35 cellular contexts compared by ENCODE assay signal in the genomic region with DNA sequence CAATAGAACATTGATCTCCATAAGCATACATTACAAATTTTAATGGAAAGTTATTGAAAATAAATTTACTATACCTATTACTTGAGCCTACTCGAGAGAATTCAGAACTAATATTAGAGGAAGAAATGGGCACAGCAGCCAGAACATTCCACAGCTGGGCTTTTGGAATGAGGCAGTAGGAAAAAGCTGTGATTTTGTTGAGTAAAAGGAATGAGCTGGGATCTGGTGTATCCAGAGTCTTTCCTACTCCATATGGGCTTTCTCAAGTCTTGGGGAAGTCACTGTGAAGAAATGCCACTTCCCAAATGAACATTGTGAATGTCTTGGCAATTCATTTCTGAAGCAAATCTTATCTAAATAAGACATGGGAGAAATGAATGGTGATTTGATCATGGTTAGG.
"Had no signal": no experiment of that assay in that cellular context is flagged by ENCODE, and none has a peak within 500 bp of the region (broad histone marks: within the 10 kb centered on the region; RNA-seq: fewer than 3 reads in every experiment).

No MANE protein-coding gene starts in this region.

- H3K27ac Mint-ChIP-seq: activated B cell treated with CpG ODN at 0.5 μM for 24 hours; activated CD8-positive, alpha-beta T cell treated with anti-CD3 and anti-CD28 coated beads for 36 hours; activated naive CD4-positive, alpha-beta T cell treated with anti-CD3 and anti-CD28 coated beads for 36 hours; activated naive CD4-positive, alpha-beta T cell treated with anti-CD3 and anti-CD28 coated beads, Interleukin-2, amount 50 U/mL, for 24 hours; activated naive CD8-positive, alpha-beta T cell treated with anti-CD3 and anti-CD28 coated beads for 36 hours; activated naive CD8-positive, alpha-beta T cell treated with anti-CD3 and anti-CD28 coated beads, Interleukin-2, amount 50 U/mL, for 24 hours; activated T-helper 1 cell treated with anti-CD3 and anti-CD28 coated beads, Interleukin-12 subunit alpha, Interleukin-12 subunit beta, Interleukin-2, Interleukin-4 antibody, amounts not matched to agents 30 ng/mL and 10 ng/mL and 1 ng/mL, durations not matched to agents 14 hours and 24 hours and 36 hours; activated T-helper 2 cell treated with anti-CD3 and anti-CD28 coated beads, Interferon-gamma antibody, Interleukin-2, Interleukin-4, amounts not matched to agents 10 μg/mL and 5 μg/mL and 100 μg/mL, durations not matched to agents 14 hours and 24 hours and 36 hours; T-helper 17 cell; T-helper 2 cell treated with Interferon-gamma antibody and Interleukin-4, amounts not matched to agents 5 μg/mL and 100 μg/mL, for 36 hours had no signal

- ATAC-seq: activated CD4-positive, CD25-positive, alpha-beta regulatory T cell treated with anti-CD3 and anti-CD28 coated beads, Interleukin-2, amount 50 U/mL, for 24 hours; activated CD8-positive, alpha-beta T cell treated with anti-CD3 and anti-CD28 coated beads for 36 hours; activated naive CD8-positive, alpha-beta T cell treated with anti-CD3 and anti-CD28 coated beads, Interleukin-2, amount 50 U/mL, for 24 hours; body of pancreas; foreskin keratinocyte; gastrocnemius medialis; T-helper 17 cell had no signal

- H3K36me3 ChIP-seq: adrenal gland, colonic mucosa, esophagus squamous epithelium, gastrocnemius medialis, WERI-Rb-1 had no signal

- H3K27me3 Mint-ChIP-seq: activated naive CD4-positive, alpha-beta T cell treated with anti-CD3 and anti-CD28 coated beads, Interleukin-2, amount 50 U/mL, for 24 hours; activated naive CD8-positive, alpha-beta T cell treated with anti-CD3 and anti-CD28 coated beads, Interleukin-2, amount 50 U/mL, for 24 hours had no signal

- H3K36me3 Mint-ChIP-seq: activated naive CD4-positive, alpha-beta T cell treated with anti-CD3 and anti-CD28 coated beads, Interleukin-2, amount 50 U/mL, for 24 hours; activated naive CD8-positive, alpha-beta T cell treated with anti-CD3 and anti-CD28 coated beads for 36 hours had no signal

- H3K27me3 ChIP-seq: adrenal gland, body of pancreas, colonic mucosa, foreskin keratinocyte, gastrocnemius medialis had no signal

- H3K9me3 ChIP-seq: adrenal gland, body of pancreas, colonic mucosa, esophagus squamous epithelium, gastrocnemius medialis had no signal

- H3K9me3 Mint-ChIP-seq: activated B cell treated with CpG ODN at 0.5 μM for 24 hours; activated CD8-positive, alpha-beta T cell treated with anti-CD3 and anti-CD28 coated beads for 36 hours; activated naive CD4-positive, alpha-beta T cell treated with anti-CD3 and anti-CD28 coated beads for 36 hours; activated naive CD4-positive, alpha-beta T cell treated with anti-CD3 and anti-CD28 coated beads, Interleukin-2, amount 50 U/mL, for 24 hours; activated naive CD8-positive, alpha-beta T cell treated with anti-CD3 and anti-CD28 coated beads for 36 hours; activated naive CD8-positive, alpha-beta T cell treated with anti-CD3 and anti-CD28 coated beads, Interleukin-2, amount 50 U/mL, for 24 hours; activated T-helper 1 cell treated with anti-CD3 and anti-CD28 coated beads, Interleukin-12 subunit alpha, Interleukin-12 subunit beta, Interleukin-2, Interleukin-4 antibody, amounts not matched to agents 30 ng/mL and 10 ng/mL and 1 ng/mL, durations not matched to agents 14 hours and 24 hours and 36 hours; activated T-helper 2 cell treated with anti-CD3 and anti-CD28 coated beads, Interferon-gamma antibody, Interleukin-2, Interleukin-4, amounts not matched to agents 10 μg/mL and 5 μg/mL and 100 μg/mL, durations not matched to agents 14 hours and 24 hours and 36 hours; T-helper 2 cell treated with Interferon-gamma antibody and Interleukin-4, amounts not matched to agents 5 μg/mL and 100 μg/mL, for 36 hours had no signal

- H3K4me3 ChIP-seq: adrenal gland, body of pancreas, colonic mucosa, esophagus squamous epithelium, gastrocnemius medialis had no signal

- H3K4me1 ChIP-seq: colonic mucosa had no signal

- H3K4me3 Mint-ChIP-seq: activated B cell treated with CpG ODN at 0.5 μM for 24 hours; activated CD8-positive, alpha-beta T cell treated with anti-CD3 and anti-CD28 coated beads for 36 hours; activated naive CD4-positive, alpha-beta T cell treated with anti-CD3 and anti-CD28 coated beads for 36 hours; activated naive CD4-positive, alpha-beta T cell treated with anti-CD3 and anti-CD28 coated beads, Interleukin-2, amount 50 U/mL, for 24 hours; activated naive CD8-positive, alpha-beta T cell treated with anti-CD3 and anti-CD28 coated beads for 36 hours; activated naive CD8-positive, alpha-beta T cell treated with anti-CD3 and anti-CD28 coated beads, Interleukin-2, amount 50 U/mL, for 24 hours; activated T-helper 1 cell treated with anti-CD3 and anti-CD28 coated beads, Interleukin-12 subunit alpha, Interleukin-12 subunit beta, Interleukin-2, Interleukin-4 antibody, amounts not matched to agents 30 ng/mL and 10 ng/mL and 1 ng/mL, durations not matched to agents 14 hours and 24 hours and 36 hours; T-helper 17 cell; T-helper 2 cell treated with Interferon-gamma antibody and Interleukin-4, amounts not matched to agents 5 μg/mL and 100 μg/mL, for 36 hours had no signal

- H3K27ac ChIP-seq: adrenal gland, body of pancreas, colonic mucosa, epithelial cell of prostate, esophagus squamous epithelium, foreskin keratinocyte, gastrocnemius medialis, WERI-Rb-1 had no signal

- DNase-seq: activated B cell treated with CpG ODN at 0.5 μM for 24 hours; activated CD4-positive, alpha-beta T cell treated with anti-CD3 and anti-CD28 coated beads for 48 hours; activated CD4-positive, alpha-beta T cell treated with anti-CD3 and anti-CD28 coated beads, Interleukin-2, amount 50 U/mL, for 1 hour; activated CD4-positive, alpha-beta T cell treated with anti-CD3 and anti-CD28 coated beads, Interleukin-2, amount 50 U/mL, for 48 hours; activated CD8-positive, alpha-beta memory T cell treated with anti-CD3 and anti-CD28 coated beads for 24 hours; activated CD8-positive, alpha-beta T cell treated with anti-CD3 and anti-CD28 coated beads for 36 hours; activated effector memory CD4-positive, alpha-beta T cell treated with anti-CD3 and anti-CD28 coated beads, Interleukin-2, amount 50 U/mL, for 16 hours; activated naive CD4-positive, alpha-beta T cell treated with anti-CD3 and anti-CD28 coated beads for 36 hours; activated naive CD8-positive, alpha-beta T cell treated with anti-CD3 and anti-CD28 coated beads for 36 hours; activated naive CD8-positive, alpha-beta T cell treated with anti-CD3 and anti-CD28 coated beads, Interleukin-2, amount 50 U/mL, for 24 hours; activated T-cell treated with anti-CD3 and anti-CD28 coated beads, Interleukin-2, amount 50 U/mL, for 1 hour; activated T-cell treated with anti-CD3 and anti-CD28 coated beads, Interleukin-2, amount 50 U/mL, for 48 hours; adrenal gland; amygdala; aorta; body of pancreas; central memory CD4-positive, alpha-beta T cell; cerebellar nuclear complex; colonic mucosa; effector CD8-positive, alpha-beta T cell; esophagus squamous epithelium; foreskin keratinocyte; gastrocnemius medialis; glutamatergic neuron; SW 1271; T-helper 1 cell; T-helper 17 cell; T1000; WERI-Rb-1 had no signal
